ENCODE assay signal across 23 cellular contexts in genomic region chr5:161189452-161189851, GRCh38.
"Had no signal": no experiment of that assay in that cellular context is flagged by ENCODE, and none has a peak within 500 bp of the region (broad histone marks: within the 10 kb centered on the region; RNA-seq: fewer than 3 reads in every experiment).

No MANE protein-coding gene starts in this region.

- H3K27me3 Mint-ChIP-seq: progenitor cell of endocrine pancreas; stimulated activated naive CD8-positive, alpha-beta T cell treated with anti-CD3 and anti-CD28 coated beads, Interleukin-15, amount 100 ng/mL, for 72 hours; type B pancreatic cell had no signal

- H3K4me3 Mint-ChIP-seq: natural killer cell; stimulated activated naive CD8-positive, alpha-beta T cell treated with anti-CD3 and anti-CD28 coated beads, Interleukin-15, amount 100 ng/mL, for 72 hours; type B pancreatic cell had no signal

- DNase-seq: dermis blood vessel endothelial cell; effector memory CD4-positive, alpha-beta T cell; erythroblast; esophagus squamous epithelium; foreskin melanocyte; glutamatergic neuron; heart right ventricle; hippocampal formation; left ventricle myocardium superior; lower lobe of right lung; natural killer cell; right lobe of liver; small intestine; stimulated activated CD4-positive, alpha-beta T cell treated with anti-CD3 and anti-CD28 coated beads, Interleukin-15, amount 100 ng/mL, for 24 hours; stimulated activated CD4-positive, alpha-beta T cell treated with anti-CD3 and anti-CD28 coated beads, Interleukin-4, amount 100 ng/mL, for 1 hour; stimulated activated CD8-positive, alpha-beta memory T cell treated with anti-CD3 and anti-CD28 coated beads, Interleukin-4, amount 100 ng/mL, for 48 hours; stimulated activated naive CD4-positive, alpha-beta T cell; stimulated activated naive CD8-positive, alpha-beta T cell treated with anti-CD3 and anti-CD28 coated beads, Interleukin-15, amount 100 ng/mL, for 72 hours; thyroid gland had no signal

- H3K9me3 Mint-ChIP-seq: stimulated activated naive CD8-positive, alpha-beta T cell treated with anti-CD3 and anti-CD28 coated beads, Interleukin-15, amount 100 ng/mL, for 72 hours; type B pancreatic cell had no signal

- ATAC-seq: heart right ventricle; left ventricle myocardium superior; lower lobe of right lung; natural killer cell; right lobe of liver; stimulated activated naive CD8-positive, alpha-beta T cell treated with anti-CD3 and anti-CD28 coated beads, Interleukin-15, amount 100 ng/mL, for 72 hours had no signal

- FAIRE-seq: endometrium, keratinocyte, small intestine had no signal

- H3K4me1 Mint-ChIP-seq: natural killer cell; stimulated activated naive CD8-positive, alpha-beta T cell treated with anti-CD3 and anti-CD28 coated beads, Interleukin-15, amount 100 ng/mL, for 72 hours had no signal

- H3K27ac Mint-ChIP-seq: natural killer cell; progenitor cell of endocrine pancreas; stimulated activated naive CD8-positive, alpha-beta T cell treated with anti-CD3 and anti-CD28 coated beads, Interleukin-15, amount 100 ng/mL, for 72 hours; type B pancreatic cell had no signal

- H3K36me3 Mint-ChIP-seq: natural killer cell, type B pancreatic cell had no signal
